ENCODE assay signal across 16 cellular contexts in the genomic region with DNA sequence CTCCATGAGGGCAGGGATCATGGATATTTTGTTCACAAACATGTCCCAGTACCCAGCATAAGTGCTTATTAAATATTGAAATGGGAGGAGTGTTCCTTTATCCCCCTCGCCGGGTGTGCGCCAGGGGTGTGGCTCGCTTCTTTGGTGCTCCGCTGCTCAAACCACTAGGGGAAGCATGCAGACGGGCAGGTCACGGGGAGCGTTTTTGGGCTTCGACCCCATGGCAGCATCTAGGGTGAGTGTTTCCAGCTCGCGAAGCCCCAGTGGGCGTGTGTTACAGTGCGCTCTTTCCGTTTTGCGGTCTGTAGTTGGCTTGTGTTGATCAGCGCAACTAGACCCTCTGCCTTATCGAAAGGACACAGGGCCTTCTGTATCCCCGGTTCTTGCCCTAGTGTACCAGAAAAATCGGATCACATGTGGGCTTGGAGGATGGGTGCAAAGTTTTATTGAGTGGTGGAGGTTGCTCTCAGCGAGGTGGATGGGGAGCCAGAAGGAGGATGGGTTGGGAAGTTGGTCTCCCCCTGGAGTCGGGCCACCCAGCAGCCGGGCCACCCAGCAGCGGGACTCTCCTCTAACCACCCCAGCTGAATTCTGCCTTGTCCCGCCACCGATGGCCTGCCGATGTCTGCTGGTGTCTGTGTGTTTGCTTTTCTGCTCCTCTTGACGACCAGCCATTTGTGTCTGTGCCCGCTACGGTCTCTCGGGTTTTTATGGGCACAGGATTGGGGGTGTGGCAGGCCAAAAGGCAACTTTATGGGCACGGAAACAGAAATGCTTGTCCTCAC. TPM values are rescaled to one million over a fixed set of nuclear protein-coding genes. Genes with fewer than 3 reads are reported as not detected.
A peak's percentile ranks its signal among the peaks of the same experiment; 100 is the strongest.
DNase-seq lines count a peak whose midpoint lies in the region; ATAC-seq and TF ChIP-seq lines count a peak whose summit lies in the region.
"Had no signal": no experiment of that assay in that cellular context is flagged by ENCODE, and none has a peak within 500 bp of the region (broad histone marks: within the 10 kb centered on the region; RNA-seq: fewer than 3 reads in every experiment).

No MANE protein-coding gene starts in this region.

- H3K4ac ChIP-seq in IMR-90 (ENCODE audit: low read depth, low read length) (no peak overlapping the region), mesenchymal stem cell (ENCODE audit: low read depth in 1 of 2, low read length in 2 of 2) (no peak overlapping the region)

- no peak overlapping the region for H3K23ac ChIP-seq in IMR-90 (ENCODE audit: low read depth, low read length)
- H3K23ac ChIP-seq in mesenchymal stem cell (ENCODE audit: low read length in 2 of 2), result no peak overlapping the region

- peaks cover 19% of the 10 kb centered on the region for H3K9me3 Mint-ChIP-seq in chondrocyte (ENCODE audit: low read depth)
- H3K9me3 Mint-ChIP-seq: CD8-positive, alpha-beta T cell had no signal

- POLR2A ChIA-PET in IMR-90 (lab: Charles Lee; ENCODE audit: unreplicated experiment), result no interaction called here

- H3K14ac ChIP-seq in IMR-90 (replicated peaks; ENCODE audit: low read depth, low read length) (no peak overlapping the region), mesenchymal stem cell (ENCODE audit: low read length in 2 of 2) (no peak overlapping the region)

- H3K4me1 Mint-ChIP-seq in chondrocyte (ENCODE audit: low read depth), result peaks cover 22% of the 10 kb centered on the region

- H2AFZ ChIP-seq in IMR-90 (replicated peaks; ENCODE audit: low read length, poor library complexity) (no peak overlapping the region), mesenchymal stem cell (ENCODE audit: low read depth, low read length) (no peak overlapping the region)

- H2BK5ac ChIP-seq in IMR-90 (ENCODE audit: low read depth, low read length, poor library complexity, severe bottlenecking) (no peak overlapping the region), mesenchymal stem cell (ENCODE audit: low read depth, low read length, poor library complexity, severe bottlenecking) (no peak overlapping the region)

- H2BK120ac ChIP-seq in IMR-90 (ENCODE audit: low read depth, low read length) (no peak overlapping the region), mesenchymal stem cell (ENCODE audit: low read depth, low read length) (no peak overlapping the region)

- H4K91ac ChIP-seq in IMR-90 (ENCODE audit: insufficient read depth, low read depth, low read length) (no peak overlapping the region), mesenchymal stem cell (ENCODE audit: low read length) (no peak overlapping the region)

- no peaks in the 10 kb centered on the region for H4K20me1 ChIP-seq in IMR-90 (ENCODE audit: insufficient read depth, low read length)

- DNase-seq in IMR-90 (no peak), chondrocyte (ENCODE audit: low spot score) (peak; percentile 75), mesenchymal stem cell (no peak), spleen (peak; percentile 66), gastrocnemius medialis (no peak), 8988T (no peak)
- DNase-seq in activated CD4-positive, alpha-beta T cell treated with anti-CD3 and anti-CD28 coated beads for 48 hours, result no peak
- DNase-seq: Caco-2; CD4-positive, CD25-positive, alpha-beta regulatory T cell; CD8-positive, alpha-beta T cell; DMS153; DND-41; GOT3; H7; HCEC 1CT had no signal

- intact Hi-C loops in IMR-90 (cut with micrococcal nuclease), result no loop called here
- intact Hi-C loops in spleen (cut with DNase I; ENCODE audit: low total_unique reads), result no loop called here
- intact Hi-C loops in gastrocnemius medialis (cut with DNase I; ENCODE audit: low total_unique reads), result no loop called here

- H3K4me1 ChIP-seq in IMR-90 (ENCODE audit: control insufficient read depth, insufficient read depth, low read length) (peaks cover 7% of the 10 kb centered on the region), mesenchymal stem cell (ENCODE audit: control insufficient read depth, insufficient read depth, low read depth, low read length) (no peaks in the 10 kb centered on the region), spleen (peaks cover 0 to 34% (median 21%) of the 10 kb centered on the region in 6 donors), gastrocnemius medialis (peaks cover 0 to 15% of the 10 kb centered on the region in 2 donors)

- 92% methylated on average over 8 of the region's 31 CpGs; no CpG with 5 or more reads in 1 of the 2 experiments for WGBS in IMR-90 (ENCODE audit: extremely low coverage in 2 of 2, insufficient read length in 1 of 2), 2 experiments
- WGBS in mesenchymal stem cell, result 98% methylated on average over 30 of the region's 31 CpGs
- 93 to 98% (median 95%) methylated on average over 31 of the region's 31 CpGs for WGBS in spleen, 5 donors

- H3K4me2 ChIP-seq in IMR-90 (ENCODE audit: low read depth, low read length) (no peak overlapping the region), mesenchymal stem cell (ENCODE audit: low read length, poor library complexity, severe bottlenecking) (no peak overlapping the region)

- H3K4me3 ChIP-seq in IMR-90 (ENCODE audit: insufficient read depth, low read depth, low read length) (no peak overlapping the region), mesenchymal stem cell (ENCODE audit: insufficient read depth in 1 of 2, low read depth in 1 of 2, low read length in 2 of 2) (no peak overlapping the region), spleen (no peak overlapping the region), gastrocnemius medialis (no peak overlapping the region)

- no peak overlapping the region for H3K9ac ChIP-seq in IMR-90 (ENCODE audit: low read depth, low read length)
- no peak overlapping the region for H3K9ac ChIP-seq in mesenchymal stem cell (ENCODE audit: low read length)

- H3K27me3 ChIP-seq in IMR-90 (ENCODE audit: control insufficient read depth, insufficient read depth, low read length) (no peaks in the 10 kb centered on the region), mesenchymal stem cell (ENCODE audit: control insufficient read depth in 1 of 2, insufficient read depth in 1 of 2, low read length in 2 of 2) (no peaks in the 10 kb centered on the region), spleen (replicated peaks in 1 of 7) (no peaks in the 10 kb centered on the region), gastrocnemius medialis (no peaks in the 10 kb centered on the region)

- no peak overlapping the region for H3K4me3 Mint-ChIP-seq in chondrocyte (ENCODE audit: unreplicated experiment)
- H3K4me3 Mint-ChIP-seq: CD8-positive, alpha-beta T cell had no signal

- H3K18ac ChIP-seq in IMR-90 (ENCODE audit: low read depth, low read length), result no peak overlapping the region
- no peak overlapping the region for H3K18ac ChIP-seq in mesenchymal stem cell (ENCODE audit: low read depth in 1 of 2, low read length in 2 of 2)

- TF ChIP-seq POLR2A in IMR-90 (IDR thresholded peaks at IDR 0.05; ENCODE audit: low read depth, low read length) (no peak), spleen (IDR thresholded peaks at IDR 0.05) (no peak), gastrocnemius medialis (IDR thresholded peaks at IDR 0.05) (no peak)

- no peak overlapping the region for H3K27ac Mint-ChIP-seq in chondrocyte (ENCODE audit: unreplicated experiment)
- H3K27ac Mint-ChIP-seq: CD4-positive, CD25-positive, alpha-beta regulatory T cell; CD8-positive, alpha-beta T cell had no signal

- H3K36me3 ChIP-seq in IMR-90 (ENCODE audit: control insufficient read depth, insufficient read depth, low read length), result no peaks in the 10 kb centered on the region
- H3K36me3 ChIP-seq in mesenchymal stem cell (ENCODE audit: control insufficient read depth in 1 of 2, insufficient read depth in 2 of 2, low read depth in 1 of 2, low read length in 2 of 2), result no peaks in the 10 kb centered on the region
- H3K36me3 ChIP-seq in spleen, result no peaks in the 10 kb centered on the region
- H3K36me3 ChIP-seq in gastrocnemius medialis, result no peaks in the 10 kb centered on the region

- H3K79me1 ChIP-seq in IMR-90 (ENCODE audit: low read depth in 1 of 2, low read length in 2 of 2) (no peaks in the 10 kb centered on the region), mesenchymal stem cell (replicated peaks; ENCODE audit: low read length, poor library complexity, severe bottlenecking) (no peaks in the 10 kb centered on the region)

- H2AK9ac ChIP-seq in IMR-90 (replicated peaks; ENCODE audit: low read depth, low read length, poor library complexity), result no peak overlapping the region

- H3K9me3 ChIP-seq in IMR-90 (ENCODE audit: control insufficient read depth, insufficient read depth, low read length), result 0 out of 2 replicates have a peak, but pooled peaks cover 2% of the 10 kb centered on the region
- H3K9me3 ChIP-seq in mesenchymal stem cell (ENCODE audit: control insufficient read depth, low read length), result no peaks in the 10 kb centered on the region
- peaks cover 0 to 21% (median 11%) of the 10 kb centered on the region in 8 donors for H3K9me3 ChIP-seq in spleen
- H3K9me3 ChIP-seq in gastrocnemius medialis, result peaks cover 0 to 10% (median 0%) of the 10 kb centered on the region in 3 donors
- H3K9me3 ChIP-seq: Caco-2 had no signal

- H3K36me3 Mint-ChIP-seq in chondrocyte (ENCODE audit: low read depth), result peaks cover 4% of the 10 kb centered on the region
- H3K36me3 Mint-ChIP-seq: CD4-positive, CD25-positive, alpha-beta regulatory T cell; CD8-positive, alpha-beta T cell had no signal

- no peaks in the 10 kb centered on the region for H3K27me3 Mint-ChIP-seq in chondrocyte (ENCODE audit: low read depth)

- TF ChIP-seq RAD21 in IMR-90 (IDR thresholded peaks at IDR 0.05; ENCODE audit: low read length), result no peak

- H3K27ac ChIP-seq in IMR-90 (ENCODE audit: insufficient read depth, low read length) (no peak overlapping the region), mesenchymal stem cell (ENCODE audit: low read length, poor library complexity, severe bottlenecking) (no peak overlapping the region), spleen (no peak overlapping the region), gastrocnemius medialis (no peak overlapping the region)
- H3K27ac ChIP-seq: C4-2B had no signal

- dilution Hi-C loops in IMR-90 (cut with HindIII; ENCODE audit: low sequenced_read_pairs, unreplicated experiment), result no loop called here

- CTCF ChIA-PET in IMR-90 (lab: Yijun Ruan, JAX), result interaction anchor here (1.6 kb wide), 1 partner anchor 13 kb away, joined by 4 read pairs; no protein-coding TSS in a partner anchor

- H2AK5ac ChIP-seq in IMR-90 (ENCODE audit: low read depth, low read length) (0 out of 2 replicates have a peak overlapping the region, but pooled peaks have one; percentile 13), mesenchymal stem cell (ENCODE audit: low read length, severe bottlenecking) (peak overlapping the region; percentile 1)

- in situ Hi-C loops in IMR-90 (cut with MboI; ENCODE audit: low sequenced_read_pairs), result no loop called here
- in situ Hi-C loops in gastrocnemius medialis (cut with MboI; ENCODE audit: low sequenced_read_pairs in 4 of 4), result no loop called here

- ATAC-seq in IMR-90 (ENCODE audit: low read depth) (no peak), gastrocnemius medialis (no peak)
- ATAC-seq: CD8-positive, alpha-beta T cell had no signal

- no peak for TF ChIP-seq CTCF in IMR-90 (conservative IDR thresholded peaks at IDR 0.05; ENCODE audit: low read depth, low read length)
- no peak for TF ChIP-seq CTCF in chondrocyte (IDR thresholded peaks at IDR 0.05)
- TF ChIP-seq CTCF in spleen (IDR thresholded peaks at IDR 0.05 in 8 of 11, conservative IDR thresholded peaks at IDR 0.05 in 3 of 11), result no peak
- no peak for TF ChIP-seq CTCF in gastrocnemius medialis (IDR thresholded peaks at IDR 0.05 in 4 of 5, conservative IDR thresholded peaks at IDR 0.05 in 1 of 5)

- H2BK12ac ChIP-seq in mesenchymal stem cell (ENCODE audit: low read length in 2 of 2), result no peak overlapping the region

- H2BK15ac ChIP-seq in IMR-90 (ENCODE audit: low read depth, low read length) (no peak overlapping the region), mesenchymal stem cell (ENCODE audit: low read depth, poor library complexity, severe bottlenecking) (no peak overlapping the region)

- no peak overlapping the region for H3K56ac ChIP-seq in IMR-90 (ENCODE audit: extremely low read depth, insufficient read depth, low read length)

- no peak overlapping the region for H4K5ac ChIP-seq in IMR-90 (ENCODE audit: low read depth, low read length)

- H2BK20ac ChIP-seq in IMR-90 (ENCODE audit: low read depth, low read length), result no peak overlapping the region

- no TSS peak for BruUV-seq in IMR-90 (replicated peaks; lab: Mats Ljungman, UMichigan)

- peaks cover 2% of the 10 kb centered on the region; the same call in 1 of the 2 replicates for H3K9me1 ChIP-seq in IMR-90 (ENCODE audit: insufficient read depth, low read length)

- H4K8ac ChIP-seq in IMR-90 (ENCODE audit: low read depth in 2 of 2, low read length in 2 of 2) (no peak overlapping the region), mesenchymal stem cell (ENCODE audit: low read length) (no peak overlapping the region)

RNA-seq across cellular contexts. Expression of gene OGFRL1, which starts 43.2 kb away (rescaled TPM):
- total RNA-seq in IMR-90 (2012; rRNA removed) (5.7 and 14.4 TPM in 2 replicates), chondrocyte (3.9 to 6.5 TPM (median 6.3 TPM) in 3 replicates), spleen (10 to 100 TPM; 20.4 to 43.3 (median 27.1) TPM), gastrocnemius medialis (10 to 100 TPM in 1 of 4 donors, 1 to 10 TPM in 3; 4.6 to 18.0 (median 6.8) TPM)
- polyA plus RNA-seq in IMR-90 (2012; rRNA removed) (3.7 and 5.4 TPM in 2 replicates), spleen (1 to 10 TPM; 7.1 to 9.0 (median 8.6) TPM)
- polyA plus RNA-seq in IMR-90 (2012; cell fraction: cytosol; rRNA removed), result 0.65 and 1.2 TPM in 2 replicates
- 0.41 and 2.7 TPM in 2 replicates for polyA plus RNA-seq in IMR-90 (2012; cell fraction: nucleus; rRNA removed; ENCODE audit: low replicate concordance)
- polyA plus RNA-seq in mesenchymal stem cell (2013, experiment 1 of 2), result 34.2 TPM
- 37.1 TPM for polyA plus RNA-seq in mesenchymal stem cell (2013, experiment 2 of 2)

Comparison
In these comparisons a context has a peak if more than half of its experiments do, and no peak if none do; other contexts are left out.
1. DNase-seq: peak in chondrocyte (single experiment) and spleen (single experiment); none in IMR-90 (single experiment), mesenchymal stem cell (single experiment), gastrocnemius medialis (0 of 2), 8988T (single experiment) and activated CD4-positive, alpha-beta T cell treated with anti-CD3 and anti-CD28 coated beads for 48 hours (single experiment).